ENCODE assay signal across 1 cellular context in genomic region chr11:108618529-108618928, GRCh38.
TF ChIP-seq lines count a peak whose summit lies in the region.

No MANE protein-coding gene starts in this region.

TF ChIP-seq in HCT116, 20 proteins besides CTCF, POLR2A, EP300 and RAD21 (continued from another document):
- no peak for TF ChIP-seq ZBTB33 (IDR thresholded peaks at IDR 0.05; ENCODE audit: extremely low read depth, insufficient replicate concordance, low read length)
- TF ChIP-seq POLR2AphosphoS5 (IDR thresholded peaks at IDR 0.05; ENCODE audit: low read depth, low read length): no peak
- TF ChIP-seq SIN3A (IDR thresholded peaks at IDR 0.05; ENCODE audit: low read depth): no peak
